1 cellular context compared by ENCODE assay signal in the genomic region with DNA sequence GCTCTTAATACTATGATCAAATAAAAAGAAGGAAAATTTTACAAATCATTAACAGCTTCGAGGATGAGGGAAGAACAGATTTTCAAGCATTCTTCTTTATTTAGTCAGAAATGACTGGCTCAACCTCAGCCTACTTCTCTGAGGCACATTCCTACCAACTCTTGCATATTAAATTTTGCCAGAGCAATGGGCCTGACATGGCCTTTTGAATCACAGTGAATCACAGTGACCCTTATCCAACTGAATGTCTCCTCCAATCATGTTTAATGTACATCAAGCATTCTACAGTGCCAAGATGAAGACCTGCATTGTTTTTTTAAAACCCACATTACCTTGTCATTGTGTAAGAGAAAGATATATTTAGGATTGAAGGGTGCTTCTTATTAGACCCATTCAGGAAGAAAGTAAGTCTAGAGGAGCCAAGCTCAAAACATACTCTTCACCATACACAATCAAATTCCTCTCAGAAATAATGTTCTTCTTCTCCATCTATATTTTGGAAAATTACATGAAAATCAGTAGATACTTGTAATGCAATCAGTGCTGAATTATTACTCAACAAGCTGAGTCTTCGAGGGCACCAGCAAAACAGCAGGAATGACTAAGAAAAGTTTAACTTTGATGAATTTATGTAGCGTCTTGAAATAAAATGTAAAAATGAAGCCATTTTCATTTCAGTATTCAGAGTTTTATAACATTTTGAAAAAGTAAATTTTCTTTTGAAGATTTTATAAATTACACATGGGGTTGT.
A peak's percentile ranks its signal among the peaks of the same experiment; 100 is the strongest.
TF ChIP-seq lines count a peak whose summit lies in the region.

No MANE protein-coding gene starts in this region.

TF ChIP-seq in SK-N-SH, 30 proteins besides CTCF, POLR2A, EP300 and RAD21 (continued from another document):
- TF ChIP-seq, protein P1, sequence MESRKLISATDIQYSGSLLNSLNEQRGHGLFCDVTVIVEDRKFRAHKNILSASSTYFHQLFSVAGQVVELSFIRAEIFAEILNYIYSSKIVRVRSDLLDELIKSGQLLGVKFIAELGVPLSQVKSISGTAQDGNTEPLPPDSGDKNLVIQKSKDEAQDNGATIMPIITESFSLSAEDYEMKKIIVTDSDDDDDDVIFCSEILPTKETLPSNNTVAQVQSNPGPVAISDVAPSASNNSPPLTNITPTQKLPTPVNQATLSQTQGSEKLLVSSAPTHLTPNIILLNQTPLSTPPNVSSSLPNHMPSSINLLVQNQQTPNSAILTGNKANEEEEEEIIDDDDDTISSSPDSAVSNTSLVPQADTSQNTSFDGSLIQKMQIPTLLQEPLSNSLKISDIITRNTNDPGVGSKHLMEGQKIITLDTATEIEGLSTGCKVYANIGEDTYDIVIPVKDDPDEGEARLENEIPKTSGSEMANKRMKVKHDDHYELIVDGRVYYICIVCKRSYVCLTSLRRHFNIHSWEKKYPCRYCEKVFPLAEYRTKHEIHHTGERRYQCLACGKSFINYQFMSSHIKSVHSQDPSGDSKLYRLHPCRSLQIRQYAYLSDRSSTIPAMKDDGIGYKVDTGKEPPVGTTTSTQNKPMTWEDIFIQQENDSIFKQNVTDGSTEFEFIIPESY (IDR thresholded peaks at IDR 0.05; ENCODE audit: borderline replicate concordance, low read depth) = peak; percentile 90
- peak; percentile 98 for TF ChIP-seq FOXM1 (IDR thresholded peaks at IDR 0.05; ENCODE audit: low read depth)
- TF ChIP-seq SIN3A (IDR thresholded peaks at IDR 0.05; ENCODE audit: borderline replicate concordance, low read depth, low read length) = peak; percentile 86; the same call in 1 of the 2 replicates
- TF ChIP-seq FOSL2 (IDR thresholded peaks at IDR 0.05; ENCODE audit: borderline replicate concordance, low read depth) = peak; percentile 99
- TF ChIP-seq JUND (IDR thresholded peaks at IDR 0.05) = peak; percentile 99
- TF ChIP-seq, protein P2, sequence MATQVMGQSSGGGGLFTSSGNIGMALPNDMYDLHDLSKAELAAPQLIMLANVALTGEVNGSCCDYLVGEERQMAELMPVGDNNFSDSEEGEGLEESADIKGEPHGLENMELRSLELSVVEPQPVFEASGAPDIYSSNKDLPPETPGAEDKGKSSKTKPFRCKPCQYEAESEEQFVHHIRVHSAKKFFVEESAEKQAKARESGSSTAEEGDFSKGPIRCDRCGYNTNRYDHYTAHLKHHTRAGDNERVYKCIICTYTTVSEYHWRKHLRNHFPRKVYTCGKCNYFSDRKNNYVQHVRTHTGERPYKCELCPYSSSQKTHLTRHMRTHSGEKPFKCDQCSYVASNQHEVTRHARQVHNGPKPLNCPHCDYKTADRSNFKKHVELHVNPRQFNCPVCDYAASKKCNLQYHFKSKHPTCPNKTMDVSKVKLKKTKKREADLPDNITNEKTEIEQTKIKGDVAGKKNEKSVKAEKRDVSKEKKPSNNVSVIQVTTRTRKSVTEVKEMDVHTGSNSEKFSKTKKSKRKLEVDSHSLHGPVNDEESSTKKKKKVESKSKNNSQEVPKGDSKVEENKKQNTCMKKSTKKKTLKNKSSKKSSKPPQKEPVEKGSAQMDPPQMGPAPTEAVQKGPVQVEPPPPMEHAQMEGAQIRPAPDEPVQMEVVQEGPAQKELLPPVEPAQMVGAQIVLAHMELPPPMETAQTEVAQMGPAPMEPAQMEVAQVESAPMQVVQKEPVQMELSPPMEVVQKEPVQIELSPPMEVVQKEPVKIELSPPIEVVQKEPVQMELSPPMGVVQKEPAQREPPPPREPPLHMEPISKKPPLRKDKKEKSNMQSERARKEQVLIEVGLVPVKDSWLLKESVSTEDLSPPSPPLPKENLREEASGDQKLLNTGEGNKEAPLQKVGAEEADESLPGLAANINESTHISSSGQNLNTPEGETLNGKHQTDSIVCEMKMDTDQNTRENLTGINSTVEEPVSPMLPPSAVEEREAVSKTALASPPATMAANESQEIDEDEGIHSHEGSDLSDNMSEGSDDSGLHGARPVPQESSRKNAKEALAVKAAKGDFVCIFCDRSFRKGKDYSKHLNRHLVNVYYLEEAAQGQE (IDR thresholded peaks at IDR 0.05; ENCODE audit: low read depth, low read length) = peak; percentile 75
- TF ChIP-seq EZH2phosphoT487 (IDR thresholded peaks at IDR 0.05; ENCODE audit: borderline replicate concordance, low read depth) = no peak
- TF ChIP-seq GABPA (IDR thresholded peaks at IDR 0.05; ENCODE audit: low read depth) = no peak
- peak; percentile 99 for TF ChIP-seq NFIC (IDR thresholded peaks at IDR 0.05; ENCODE audit: borderline replicate concordance)
- peak; percentile 98 for TF ChIP-seq TEAD4 (IDR thresholded peaks at IDR 0.05; ENCODE audit: borderline replicate concordance, insufficient read depth)
- TF ChIP-seq, protein P3, sequence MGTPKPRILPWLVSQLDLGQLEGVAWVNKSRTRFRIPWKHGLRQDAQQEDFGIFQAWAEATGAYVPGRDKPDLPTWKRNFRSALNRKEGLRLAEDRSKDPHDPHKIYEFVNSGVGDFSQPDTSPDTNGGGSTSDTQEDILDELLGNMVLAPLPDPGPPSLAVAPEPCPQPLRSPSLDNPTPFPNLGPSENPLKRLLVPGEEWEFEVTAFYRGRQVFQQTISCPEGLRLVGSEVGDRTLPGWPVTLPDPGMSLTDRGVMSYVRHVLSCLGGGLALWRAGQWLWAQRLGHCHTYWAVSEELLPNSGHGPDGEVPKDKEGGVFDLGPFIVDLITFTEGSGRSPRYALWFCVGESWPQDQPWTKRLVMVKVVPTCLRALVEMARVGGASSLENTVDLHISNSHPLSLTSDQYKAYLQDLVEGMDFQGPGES (IDR thresholded peaks at IDR 0.05; ENCODE audit: low read depth, low read length) = no peak
- peak; percentile 97 for TF ChIP-seq RXRA (IDR thresholded peaks at IDR 0.05; ENCODE audit: borderline replicate concordance, low read depth)
- TF ChIP-seq ELF1 (IDR thresholded peaks at IDR 0.05) = 0 out of 2 replicates have a peak, but pooled peaks have one; percentile 8
